17 cellular contexts compared by ENCODE assay signal in genomic region chr11:64842366-64842759, GRCh38. TPM values are rescaled to one million over a fixed set of nuclear protein-coding genes. Genes with fewer than 3 reads are reported as not detected.
DNase-seq lines count a peak whose midpoint lies in the region; ATAC-seq and TF ChIP-seq lines count a peak whose summit lies in the region.
"Had no signal": no experiment of that assay in that cellular context is flagged by ENCODE, and none has a peak within 500 bp of the region (broad histone marks: within the 10 kb centered on the region; RNA-seq: fewer than 3 reads in every experiment).

No MANE protein-coding gene starts in this region.

- H3K79me2 ChIP-seq in GM23338 (replicated peaks; ENCODE audit: insufficient read depth), result no peaks in the 10 kb centered on the region

- H3K27ac ChIP-seq in GM23338 (ENCODE audit: low read depth) (peak overlapping the region; percentile 50; the same call in 1 of the 2 replicates), RWPE1 (peak overlapping the region; percentile 99), skin epidermis (peak overlapping the region in 19 of 21 experiments; percentile 55 to 93 (median 83))
- H3K27ac ChIP-seq: HL-60 had no signal

- ATAC-seq in GM23338, result no peak
- no peak for ATAC-seq in HG03342 (IDR thresholded peaks at IDR 0.05; ENCODE audit: unreplicated experiment)
- ATAC-seq in HG03108 (IDR thresholded peaks at IDR 0.05; ENCODE audit: unreplicated experiment), result no peak
- ATAC-seq: activated T-cell treated with anti-CD3 and anti-CD28 coated beads, Interleukin-2, amount 50 U/mL, for 4 hours had no signal

- H3K4me3 Mint-ChIP-seq in GM23338, result 0 out of 3 replicates have a peak overlapping the region, but pooled peaks have one; percentile 10

- peaks cover 4% of the 10 kb centered on the region; the same call in 2 of the 3 replicates for H3K36me3 Mint-ChIP-seq in GM23338 (ENCODE audit: low read depth)

- CTCF ChIA-PET in RWPE1 (lab: Yijun Ruan, JAX), result interaction anchor here (0.7 to 1.3 kb wide), 3 partner anchors 39 to 268 kb away, joined by 3 to 5 read pairs (median 4); no protein-coding TSS in a partner anchor

- POLR2A ChIA-PET in RWPE1 (lab: Yijun Ruan, JAX; ENCODE audit: low non-redundant PET), result interaction anchor here (0.6 kb wide), 1 partner anchor 22 kb away, joined by 6 read pairs; no protein-coding TSS in a partner anchor

- no peak overlapping the region for H2AFZ ChIP-seq in GM23338

- H3K4me1 ChIP-seq in GM23338 (ENCODE audit: insufficient read depth) (peaks cover 12% of the 10 kb centered on the region), iPS-15b (ENCODE audit: control insufficient read depth, insufficient read depth, low read length) (peaks cover 8% of the 10 kb centered on the region)
- H3K4me1 ChIP-seq: BE2C had no signal

- no peaks in the 10 kb centered on the region for H4K20me1 ChIP-seq in GM23338 (replicated peaks; ENCODE audit: insufficient read depth)

- peaks cover 31% of the 10 kb centered on the region for H3K4me1 Mint-ChIP-seq in GM23338

- H3K4me2 ChIP-seq in GM23338, result peak overlapping the region; percentile 60

- no peak for DNase-seq in GM23338 (ENCODE audit: low spot score)
- DNase-seq in RWPE1 (ENCODE audit: low spot score), result peak; percentile 44
- DNase-seq in NCI-H526 treated with DMSO at 0.1 percent for 48 hours (lab: John Stamatoyannopoulos, UW), result no peak
- DNase-seq in superior temporal gyrus (ENCODE audit: extremely low spot score), result no peak
- DNase-seq: activated CD4-positive, alpha-beta T cell treated with anti-CD3 and anti-CD28 coated beads for 4 hours; activated T-cell treated with anti-CD3 and anti-CD28 coated beads, Interleukin-2, amount 50 U/mL, for 4 hours; BE2C; dermis blood vessel endothelial cell; GOT3; MV-4-11; naive B cell; stimulated activated CD4-positive, alpha-beta T cell treated with anti-CD3 and anti-CD28 coated beads, Interleukin-4, amount 100 ng/mL, for 1 hour had no signal

- no peaks in the 10 kb centered on the region for H3K27me3 ChIP-seq in GM23338 (ENCODE audit: insufficient read depth)
- no peaks in the 10 kb centered on the region for H3K27me3 ChIP-seq in iPS-15b (ENCODE audit: control insufficient read depth, insufficient read depth, low read length)
- H3K27me3 ChIP-seq: BE2C had no signal

- TF ChIP-seq CTCF in GM23338 (conservative IDR thresholded peaks at IDR 0.05; ENCODE audit: low read depth in 2 of 2) (no peak), RWPE1 (conservative IDR thresholded peaks at IDR 0.05; ENCODE audit: low read depth) (no peak)

- no peaks in the 10 kb centered on the region for H3K9me2 ChIP-seq in GM23338 (ENCODE audit: insufficient read depth)

- H3K9ac ChIP-seq in iPS-15b (ENCODE audit: low read depth, low read length), result peak overlapping the region; percentile 41

- no peaks in the 10 kb centered on the region for H3F3A ChIP-seq in GM23338 (replicated peaks; ENCODE audit: low read depth)

- H3K27me3 Mint-ChIP-seq in GM23338 (ENCODE audit: insufficient read depth, low read depth, poor library complexity), result peaks cover 13% of the 10 kb centered on the region
- H3K27me3 Mint-ChIP-seq: naive B cell had no signal

- no peaks in the 10 kb centered on the region for H3K9me3 ChIP-seq in iPS-15b (ENCODE audit: control insufficient read depth, insufficient read depth, low read length)
- H3K9me3 ChIP-seq: BE2C had no signal

- H3K27ac Mint-ChIP-seq in GM23338, result peak overlapping the region; percentile 76

- no peak overlapping the region for H3K4me3 ChIP-seq in GM23338
- no peak overlapping the region for H3K4me3 ChIP-seq in iPS-15b (ENCODE audit: low read depth, low read length)
- H3K4me3 ChIP-seq in skin epidermis, result peak overlapping the region in 4 of 7 experiments; percentile 1 to 58 (median 58)

- H3K9me3 Mint-ChIP-seq in GM23338, result no peaks in the 10 kb centered on the region
- H3K9me3 Mint-ChIP-seq: activated T-cell treated with anti-CD3 and anti-CD28 coated beads, Interleukin-2, amount 50 U/mL, for 4 hours; naive B cell had no signal

- H3K36me3 ChIP-seq in GM23338 (ENCODE audit: insufficient read depth), result no peaks in the 10 kb centered on the region
- H3K36me3 ChIP-seq in iPS-15b (ENCODE audit: control insufficient read depth, insufficient read depth, low read length), result peaks cover 29% of the 10 kb centered on the region
- H3K36me3 ChIP-seq: BE2C had no signal

TF ChIP-seq in GM23338, 12 proteins besides CTCF, POLR2A, EP300 and RAD21:
- TF ChIP-seq POLR2AphosphoS5 (IDR thresholded peaks at IDR 0.05; ENCODE audit: low read depth), result no peak
- no peak for TF ChIP-seq STAT1 (IDR thresholded peaks at IDR 0.05; ENCODE audit: unreplicated experiment)
- TF ChIP-seq ZNF462 (CRISPR knock-in tag; IDR thresholded peaks at IDR 0.05), result no peak
- no peak for TF ChIP-seq EZH2 (IDR thresholded peaks at IDR 0.05; ENCODE audit: low read depth, unreplicated experiment)
- TF ChIP-seq ZNF331 (CRISPR knock-in tag; IDR thresholded peaks at IDR 0.05; ENCODE audit: low read depth), result no peak

RNA-seq across cellular contexts. Expression of gene CDC42BPG, which starts 2.1 kb away (rescaled TPM):
- 10.1 and 11.6 TPM in 2 replicates for total RNA-seq in GM23338 (2014; rRNA removed; shearing (Covaris generic))
- 1.8 and 2.3 TPM in 2 replicates for polyA plus RNA-seq in GM23338 (2016; fragmentation: Nextera tagmentation; extraction: Ambion mirVana)

RNA-seq across cellular contexts. Expression of gene MEN1, which starts 32.0 kb away (rescaled TPM):
- total RNA-seq in GM23338 (2014; rRNA removed; shearing (Covaris generic)), result 38.9 and 45.2 TPM in 2 replicates
- 27.2 and 31.6 TPM in 2 replicates for polyA plus RNA-seq in GM23338 (2016; fragmentation: Nextera tagmentation; extraction: Ambion mirVana)

RNA-seq across cellular contexts. Expression of gene EHD1, which starts 36.1 kb away (rescaled TPM):
- total RNA-seq in GM23338 (2014; rRNA removed; shearing (Covaris generic)), result 43.8 and 69.7 TPM in 2 replicates
- 16.7 and 16.9 TPM in 2 replicates for polyA plus RNA-seq in GM23338 (2016; fragmentation: Nextera tagmentation; extraction: Ambion mirVana)

RNA-seq across cellular contexts. Expression of gene MAP4K2, which starts 39.3 kb away (rescaled TPM):
- 32.3 and 42.6 TPM in 2 replicates for total RNA-seq in GM23338 (2014; rRNA removed; shearing (Covaris generic))
- polyA plus RNA-seq in GM23338 (2016; fragmentation: Nextera tagmentation; extraction: Ambion mirVana), result 9.9 and 11.2 TPM in 2 replicates

Comparison
In these comparisons a context has a peak if more than half of its experiments do, and no peak if none do; other contexts are left out.
1. H3K4me3 ChIP-seq: peak in skin epidermis (4 of 7); none in GM23338 (single experiment) and iPS-15b (single experiment).
2. Peak in every context shown above with its lines, with median percentiles within 50 percentile points of each other: H3K27ac ChIP-seq.